8 cellular contexts compared by ENCODE assay signal in the genomic region with DNA sequence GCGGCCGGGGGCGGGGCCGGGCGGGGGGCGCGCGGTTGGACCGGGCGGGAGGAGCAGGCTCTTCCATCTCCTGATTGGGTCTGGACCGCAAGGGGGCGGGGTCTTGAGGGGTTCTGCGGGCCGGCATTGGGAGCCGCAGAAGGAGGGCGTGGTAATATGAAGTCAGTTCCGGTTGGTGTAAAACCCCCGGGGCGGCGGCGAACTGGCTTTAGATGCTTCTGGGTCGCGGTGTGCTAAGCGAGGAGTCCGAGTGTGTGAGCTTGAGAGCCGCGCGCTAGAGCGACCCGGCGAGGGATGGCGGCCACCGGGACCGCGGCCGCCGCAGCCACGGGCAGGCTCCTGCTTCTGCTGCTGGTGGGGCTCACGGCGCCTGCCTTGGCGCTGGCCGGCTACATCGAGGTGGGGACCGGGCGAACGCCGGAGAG.
A peak's percentile ranks its signal among the peaks of the same experiment; 100 is the strongest.
DNase-seq lines count a peak whose midpoint lies in the region; ATAC-seq lines count a peak whose summit lies in the region.

A gene (plus strand): TSS at position 211 of the 425 bp plus-strand sequence. CDS start 84 bp downstream, at position 295.

- H3K27me3 ChIP-seq in BLaER1 treated with 17β-estradiol and CSF1 and Interleukin-3, amounts not matched to agents 10 nM and 100 nM: peaks cover 0 to 42% (median 28%) of the 10 kb centered on the region in 11 experiments; a peak in 16 of 22 replicates
- no peaks in the 10 kb centered on the region for H3K27me3 ChIP-seq in layer of hippocampus (ENCODE audit: control insufficient read depth, insufficient read depth, low read length)

- peak within 1 kb of the TSS; percentile 91 to 100 (median 94) for H3K4me3 ChIP-seq in BLaER1 treated with 17β-estradiol and CSF1 and Interleukin-3, amounts not matched to agents 10 nM and 100 nM

- peak within 1 kb of the TSS; percentile 93 to 100 (median 97) for H3K9ac ChIP-seq in BLaER1 treated with 17β-estradiol and CSF1 and Interleukin-3, amounts not matched to agents 10 nM and 100 nM

- peaks cover 0 to 14% (median under 1%) of the 10 kb centered on the region in 11 experiments; a peak in 6 of 22 replicates for H3K36me3 ChIP-seq in BLaER1 treated with 17β-estradiol and CSF1 and Interleukin-3, amounts not matched to agents 10 nM and 100 nM

- peak within 1 kb of the TSS; percentile 90 to 99 (median 93) for H3K4me2 ChIP-seq in BLaER1 treated with 17β-estradiol and CSF1 and Interleukin-3, amounts not matched to agents 10 nM and 100 nM

- H4K20me1 ChIP-seq in BLaER1 treated with 17β-estradiol and CSF1 and Interleukin-3, amounts not matched to agents 10 nM and 100 nM: peaks cover 38 to 50% (median 48%) of the 10 kb centered on the region in 11 experiments

- DNase-seq in NCI-H526 (lab: John Stamatoyannopoulos, UW): peak; percentile 100
- peak; percentile 98 for DNase-seq in activated CD4-positive, alpha-beta T cell treated with anti-CD3 and anti-CD28 coated beads for 48 hours
- DNase-seq in stimulated activated CD4-positive, alpha-beta T cell treated with anti-CD3 and anti-CD28 coated beads, Interleukin-1b, Interleukin-23, amount 100 ng/mL, for 24 hours (ENCODE audit: low read depth in 4 of 4, low spot score in 1 of 4): peak; percentile 87 to 99 (median 92)

- peak within 1 kb of the TSS; percentile 89 to 98 (median 90) for H3K27ac ChIP-seq in BLaER1 treated with 17β-estradiol and CSF1 and Interleukin-3, amounts not matched to agents 10 nM and 100 nM
- peak within 1 kb of the TSS; percentile 97 for H3K27ac ChIP-seq in cingulate gyrus (ENCODE audit: low read depth, low read length)
- H3K27ac ChIP-seq in layer of hippocampus (ENCODE audit: low read depth, low read length): peak within 1 kb of the TSS; percentile 95

- no peaks in the 10 kb centered on the region for H3K9me3 ChIP-seq in BLaER1 treated with 17β-estradiol and CSF1 and Interleukin-3, amounts not matched to agents 10 nM and 100 nM (replicated peaks in 1 of 11)

- ATAC-seq in GM19328 (IDR thresholded peaks at IDR 0.05; ENCODE audit: unreplicated experiment) (peak; percentile 93), HG03469 (IDR thresholded peaks at IDR 0.05; ENCODE audit: unreplicated experiment) (peak; percentile 86)

- H3K4me1 ChIP-seq in BLaER1 treated with 17β-estradiol and CSF1 and Interleukin-3, amounts not matched to agents 10 nM and 100 nM: peaks cover 39 to 75% (median 52%) of the 10 kb centered on the region in 10 experiments

Comparison
In these comparisons a context has a peak if more than half of its experiments do, and no peak if none do; other contexts are left out.
1. Peak in every context shown above with its lines: DNase-seq, ATAC-seq, H3K4me3 ChIP-seq and H3K27ac ChIP-seq.